ENCODE assay signal across 8 cellular contexts in the genomic region with DNA sequence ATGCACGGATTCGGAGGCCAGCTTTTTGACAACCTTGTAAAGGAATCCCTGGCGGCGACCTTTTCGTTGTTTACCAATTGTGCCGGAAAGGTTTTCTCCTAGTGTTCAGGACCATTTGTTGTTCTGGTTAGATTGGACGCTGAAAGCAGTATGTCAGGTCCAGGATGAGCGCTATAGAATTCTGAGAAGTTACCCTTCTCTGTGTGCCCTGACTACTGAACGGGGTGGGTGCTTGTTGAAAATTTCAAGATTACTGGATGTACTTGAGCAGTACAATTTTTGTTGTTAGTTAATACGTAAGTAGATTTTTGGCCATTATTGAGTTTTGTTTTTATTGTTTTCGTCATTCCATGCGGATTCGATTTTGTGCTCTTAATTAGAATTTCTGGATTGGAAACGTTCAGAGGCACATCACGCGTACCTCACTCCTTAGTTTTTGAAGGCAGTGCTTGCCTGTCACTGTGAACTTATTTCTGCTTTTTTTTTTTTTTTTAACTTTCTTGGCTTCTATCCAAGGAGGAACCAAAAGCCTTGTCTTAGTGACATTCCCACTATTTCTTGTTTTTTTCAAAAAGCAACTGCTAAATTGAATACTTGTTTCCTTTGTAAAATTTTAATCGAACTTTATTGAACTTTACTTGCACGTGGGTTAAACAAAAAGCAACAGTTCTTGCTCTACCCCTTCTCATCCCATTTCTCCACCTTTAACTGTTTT. TPM values are rescaled to one million over a fixed set of nuclear protein-coding genes. Genes with fewer than 3 reads are reported as not detected.
DNase-seq lines count a peak whose midpoint lies in the region; ATAC-seq and TF ChIP-seq lines count a peak whose summit lies in the region.

No MANE protein-coding gene starts in this region.

- TF ChIP-seq CTCF in SK-N-SH (IDR thresholded peaks at IDR 0.05): no peak
- no peak for TF ChIP-seq CTCF in fibroblast of pulmonary artery (IDR thresholded peaks at IDR 0.05; ENCODE audit: low read length, missing control alignments)
- no peak for TF ChIP-seq CTCF in parathyroid adenoma (IDR thresholded peaks at IDR 0.05)

- DNase-seq in SK-N-SH (no peak), fibroblast of pulmonary artery (ENCODE audit: low read depth) (peak; percentile 44), DMS114 treated with DMSO at 0.1 percent for 48 hours (lab: John Stamatoyannopoulos, UW; ENCODE audit: unreplicated experiment) (no peak), GOT3 (lab: John Stamatoyannopoulos, UW) (no peak)

- H3K4me1 ChIP-seq in SK-N-SH (ENCODE audit: control insufficient read depth in 1 of 2, insufficient read depth in 2 of 2, low read depth in 1 of 2, low read length in 1 of 2): peaks cover 0 to 2% of the 10 kb centered on the region in 2 experiments; a peak in 2 of 4 replicates
- H3K4me1 ChIP-seq in parathyroid adenoma: peaks cover 13% of the 10 kb centered on the region

- no peak for TF ChIP-seq RAD21 in SK-N-SH (IDR thresholded peaks at IDR 0.05; ENCODE audit: low read length)

- WGBS in SK-N-SH (ENCODE audit: low lambda C conversion rate): 2% methylated on average over 16 of the region's 18 CpGs

- H3F3A ChIP-seq in SK-N-SH (replicated peaks; ENCODE audit: insufficient read depth): peaks cover 8% of the 10 kb centered on the region

- H3K9ac ChIP-seq in SK-N-SH (peak overlapping the region; percentile 96), parathyroid adenoma (peak overlapping the region; percentile 86)

- H3K27me3 ChIP-seq in SK-N-SH (ENCODE audit: insufficient read depth) (no peaks in the 10 kb centered on the region), parathyroid adenoma (ENCODE audit: control insufficient read depth, insufficient read depth, low read length) (no peaks in the 10 kb centered on the region)

- peaks cover 54% of the 10 kb centered on the region for H4K20me1 ChIP-seq in SK-N-SH (ENCODE audit: insufficient read depth)

- peak; percentile 2 for ATAC-seq in GM18498 (IDR thresholded peaks at IDR 0.05; ENCODE audit: unreplicated experiment)
- ATAC-seq in HG02759 (IDR thresholded peaks at IDR 0.05; ENCODE audit: unreplicated experiment): peak; percentile 3
- ATAC-seq in GM19467 (IDR thresholded peaks at IDR 0.05; ENCODE audit: unreplicated experiment): no peak

- H3K79me2 ChIP-seq in SK-N-SH (ENCODE audit: insufficient read depth) (peaks cover 60% of the 10 kb centered on the region), parathyroid adenoma (peaks cover 27% of the 10 kb centered on the region)

- H3K4me2 ChIP-seq in SK-N-SH (peak overlapping the region; percentile 88), parathyroid adenoma (ENCODE audit: low read length) (peak overlapping the region; percentile 79)

- H3K9me2 ChIP-seq in SK-N-SH: no peaks in the 10 kb centered on the region

- peaks cover 0 to 25% of the 10 kb centered on the region in 2 experiments for H3K36me3 ChIP-seq in SK-N-SH (replicated peaks in 1 of 2; ENCODE audit: control insufficient read depth in 1 of 2, insufficient read depth in 2 of 2, low read length in 1 of 2)
- H3K36me3 ChIP-seq in parathyroid adenoma (ENCODE audit: control insufficient read depth, insufficient read depth, low read length): no peaks in the 10 kb centered on the region

- H3K9me3 ChIP-seq in SK-N-SH (no peaks in the 10 kb centered on the region), parathyroid adenoma (ENCODE audit: control insufficient read depth, low read length) (no peaks in the 10 kb centered on the region)

- H2AFZ ChIP-seq in SK-N-SH (ENCODE audit: low read depth) (no peak overlapping the region), parathyroid adenoma (peak overlapping the region; percentile 98)

- peak overlapping the region; percentile 79 to 92 for H3K4me3 ChIP-seq in SK-N-SH (ENCODE audit: low read depth in 2 of 2, low read length in 1 of 2)
- H3K4me3 ChIP-seq in fibroblast of pulmonary artery (replicated peaks; ENCODE audit: low read depth, low read length): peak overlapping the region; percentile 95
- peak overlapping the region; percentile 89 for H3K4me3 ChIP-seq in parathyroid adenoma (ENCODE audit: low read depth, low read length)

- H3K27ac ChIP-seq in SK-N-SH (ENCODE audit: low read depth in 2 of 2, low read length in 1 of 2): peak overlapping the region; percentile 94
- H3K27ac ChIP-seq in parathyroid adenoma: peak overlapping the region; percentile 94

- POLR2A ChIA-PET in SK-N-SH (lab: Yijun Ruan, JAX): interaction anchor here (1.6 to 2.1 kb wide), 3 partner anchors 10 to 68 kb away, joined by 4 to 15 read pairs (median 5); no protein-coding TSS in a partner anchor

- no peak for TF ChIP-seq EP300 in SK-N-SH (IDR thresholded peaks at IDR 0.05; ENCODE audit: borderline replicate concordance in 1 of 2, low read depth in 1 of 2, low read length in 1 of 2)

- CTCF ChIA-PET in SK-N-SH (lab: Yijun Ruan, JAX): interaction anchor here (0.9 to 2.2 kb wide), 2 partner anchors 68 kb away, joined by 4 to 11 read pairs; no protein-coding TSS in a partner anchor

TF ChIP-seq in SK-N-SH, 30 proteins besides CTCF, POLR2A, EP300 and RAD21:
- TF ChIP-seq NFIC (IDR thresholded peaks at IDR 0.05; ENCODE audit: borderline replicate concordance) (peak; percentile 25; the same call in 1 of the 2 replicates), POLR2AphosphoS5 (IDR thresholded peaks at IDR 0.05; ENCODE audit: low read depth, low read length) (no peak), JUND (IDR thresholded peaks at IDR 0.05) (no peak), FOSL2 (IDR thresholded peaks at IDR 0.05; ENCODE audit: borderline replicate concordance, low read depth) (no peak), MXI1 (IDR thresholded peaks at IDR 0.05; ENCODE audit: low read depth, low read length) (peak; percentile 5; the same call in 1 of the 2 replicates), ELF1 (IDR thresholded peaks at IDR 0.05) (no peak), RFX5 (IDR thresholded peaks at IDR 0.05; ENCODE audit: low read length) (no peak), MEF2A (IDR thresholded peaks at IDR 0.05; ENCODE audit: borderline replicate concordance, low read depth) (no peak), GATA2 (CRISPR knock-in tag; IDR thresholded peaks at IDR 0.05) (no peak)
- TF ChIP-seq, protein P1, sequence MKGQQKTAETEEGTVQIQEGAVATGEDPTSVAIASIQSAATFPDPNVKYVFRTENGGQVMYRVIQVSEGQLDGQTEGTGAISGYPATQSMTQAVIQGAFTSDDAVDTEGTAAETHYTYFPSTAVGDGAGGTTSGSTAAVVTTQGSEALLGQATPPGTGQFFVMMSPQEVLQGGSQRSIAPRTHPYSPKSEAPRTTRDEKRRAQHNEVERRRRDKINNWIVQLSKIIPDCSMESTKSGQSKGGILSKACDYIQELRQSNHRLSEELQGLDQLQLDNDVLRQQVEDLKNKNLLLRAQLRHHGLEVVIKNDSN (IDR thresholded peaks at IDR 0.05; ENCODE audit: borderline replicate concordance, low read depth): no peak

RNA-seq across cellular contexts. Expression of a gene that starts 0.9 kb away (rescaled TPM):
- 44.5 and 56.5 TPM in 2 replicates for polyA plus RNA-seq in SK-N-SH (2012; rRNA removed)
- polyA plus RNA-seq in SK-N-SH (2012; cell fraction: cytosol; rRNA removed): 60.8 and 67.0 TPM in 2 replicates
- 37.1 and 64.3 TPM in 2 replicates for polyA plus RNA-seq in SK-N-SH (2012; cell fraction: nucleus; rRNA removed)
